ENCODE assay signal across 9 cellular contexts in the genomic region with DNA sequence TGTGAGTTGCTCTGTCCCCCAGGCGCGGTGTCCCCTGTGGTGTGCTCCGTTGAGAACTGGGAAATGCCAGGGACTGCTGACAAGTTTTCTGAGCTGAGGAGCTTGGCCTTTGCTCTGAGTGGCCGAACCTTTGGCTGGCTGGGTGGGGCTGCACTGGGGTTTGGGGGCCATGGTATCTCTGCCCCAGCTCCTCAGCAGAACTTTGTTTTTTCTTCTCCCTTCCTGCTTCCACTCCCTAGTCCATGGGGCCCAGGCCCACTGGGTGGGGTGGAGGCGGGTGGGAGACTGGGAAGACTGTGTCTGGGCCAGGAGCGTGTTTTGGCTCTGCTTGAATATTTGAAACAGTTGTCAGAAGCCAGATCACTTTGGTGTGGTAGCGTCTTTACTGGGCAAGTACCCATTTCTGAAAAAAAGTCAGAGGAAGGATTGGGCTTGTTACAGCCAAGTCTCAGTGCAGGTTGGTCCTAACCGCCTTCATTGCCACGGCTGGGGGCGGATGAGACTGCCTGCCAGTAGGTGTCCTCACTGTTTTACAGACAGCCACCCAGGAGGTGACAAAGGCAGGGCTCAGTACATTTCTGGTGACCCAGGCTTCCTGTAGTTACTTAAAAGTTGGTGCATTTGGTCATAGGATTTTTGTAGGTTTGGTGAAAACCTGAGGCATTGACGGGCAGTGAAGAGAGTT.
DNase-seq lines count a peak whose midpoint lies in the region; ATAC-seq and TF ChIP-seq lines count a peak whose summit lies in the region.
"Had no signal": no experiment of that assay in that cellular context is flagged by ENCODE, and none has a peak within 500 bp of the region (broad histone marks: within the 10 kb centered on the region; RNA-seq: fewer than 3 reads in every experiment).

No MANE protein-coding gene starts in this region.

- DNase-seq in AG04450 (ENCODE audit: low read depth, low spot score) (no peak), GM06990 (ENCODE audit: extremely low read depth, insufficient read length) (no peak), OCI-LY7 (ENCODE audit: low spot score) (peak; percentile 89), breast epithelium (ENCODE audit: low spot score in 2 of 2) (peak; percentile 79 to 85), kidney epithelial cell (ENCODE audit: low read depth) (no peak), cerebellum (ENCODE audit: low spot score) (no peak)
- DNase-seq in stimulated activated CD8-positive, alpha-beta memory T cell treated with anti-CD3 and anti-CD28 coated beads, Interleukin-7, amount 100 ng/mL, for 48 hours (ENCODE audit: extremely low read depth in 1 of 2, low read depth in 1 of 2) = peak; percentile 15 to 35

- H3K27me3 ChIP-seq in AG04450 (ENCODE audit: control insufficient read depth, insufficient read depth, low read length) = no peaks in the 10 kb centered on the region
- no peaks in the 10 kb centered on the region; the same call in 1 of the 2 replicates for H3K27me3 ChIP-seq in GM06990 (replicated peaks; ENCODE audit: control insufficient read depth, insufficient read depth, low read length)
- H3K27me3 ChIP-seq in breast epithelium = no peaks in the 10 kb centered on the region
- no peaks in the 10 kb centered on the region for H3K27me3 ChIP-seq in kidney epithelial cell (ENCODE audit: control insufficient read depth, insufficient read depth, low read length)

- H3K4me3 ChIP-seq in AG04450 (ENCODE audit: low read depth, low read length) = peak overlapping the region; percentile 65
- H3K4me3 ChIP-seq in GM06990 (replicated peaks; ENCODE audit: low read depth, low read length) = no peak overlapping the region
- H3K4me3 ChIP-seq in OCI-LY7 (ENCODE audit: low read depth, low read length, poor library complexity, severe bottlenecking) = no peak overlapping the region
- H3K4me3 ChIP-seq in breast epithelium = peak overlapping the region; percentile 44 to 64 (median 52)
- H3K4me3 ChIP-seq in kidney epithelial cell (ENCODE audit: low read depth, low read length) = peak overlapping the region; percentile 41

- no peaks in the 10 kb centered on the region for H4K20me1 ChIP-seq in OCI-LY7 (ENCODE audit: insufficient read depth, low read length)

- H3K36me3 ChIP-seq in GM06990 (ENCODE audit: control insufficient read depth, insufficient read depth, low read length) (no peaks in the 10 kb centered on the region), OCI-LY7 (ENCODE audit: insufficient read depth, low read length) (no peaks in the 10 kb centered on the region), breast epithelium (no peaks in the 10 kb centered on the region), kidney epithelial cell (ENCODE audit: control insufficient read depth, insufficient read depth, low read length) (no peaks in the 10 kb centered on the region)

- TF ChIP-seq CTCF in AG04450 (IDR thresholded peaks at IDR 0.05; ENCODE audit: low read depth, low read length) (peak; percentile 34), GM06990 (IDR thresholded peaks at IDR 0.05; ENCODE audit: insufficient read depth, low read length, poor library complexity, severe bottlenecking) (peak; percentile 76), OCI-LY7 (conservative IDR thresholded peaks at IDR 0.05; ENCODE audit: low read length) (peak; percentile 97), breast epithelium (IDR thresholded peaks at IDR 0.05) (peak; percentile 26 to 54 (median 29)), kidney epithelial cell (IDR thresholded peaks at IDR 0.05; ENCODE audit: insufficient read depth, low read length, poor library complexity, severe bottlenecking) (peak; percentile 58)

- POLR2A ChIA-PET in AG04450 (lab: Yijun Ruan, JAX) (interaction anchor here (0.5 kb wide), 1 partner anchor 28 kb away, joined by 5 read pairs; no protein-coding TSS in a partner anchor), OCI-LY7 (lab: Charles Lee) (interaction anchor here (0.6 to 1.3 kb wide), 3 partner anchors 247 to 1150 kb away, joined by 3 read pairs; no protein-coding TSS in a partner anchor)

- peak overlapping the region; percentile 29; the same call in 1 of the 2 replicates for H3K4me2 ChIP-seq in OCI-LY7 (ENCODE audit: low read length)
- H3K4me2 ChIP-seq: KMS-11 had no signal

- BruUV-seq in OCI-LY7 (replicated peaks; lab: Mats Ljungman, UMichigan) = no TSS peak

- H3K27ac ChIP-seq in AG04450 (ENCODE audit: low read depth, low read length) = peak overlapping the region; percentile 47
- no peak overlapping the region for H3K27ac ChIP-seq in OCI-LY7 (ENCODE audit: low read depth, low read length, poor library complexity, severe bottlenecking)
- H3K27ac ChIP-seq in breast epithelium = peak overlapping the region; percentile 88 to 92
- H3K27ac ChIP-seq: KMS-11 had no signal

- ATAC-seq in HG02571 (IDR thresholded peaks at IDR 0.05; ENCODE audit: unreplicated experiment) = no peak

- CTCF ChIA-PET in AG04450 (lab: Charles Lee) (interaction anchor here (1.5 to 1.7 kb wide), 2 partner anchors 9 to 198 kb away, joined by 5 to 7 read pairs; no protein-coding TSS in a partner anchor), OCI-LY7 (lab: Charles Lee; ENCODE audit: unreplicated experiment) (interaction anchor here (0.6 to 1.2 kb wide), 2 partner anchors 44 to 199 kb away, joined by 3 to 4 read pairs; no protein-coding TSS in a partner anchor)

- H3K9me3 ChIP-seq in AG04450 (ENCODE audit: control insufficient read depth, insufficient read depth, low read length) (no peaks in the 10 kb centered on the region), OCI-LY7 (ENCODE audit: low read length) (no peaks in the 10 kb centered on the region), breast epithelium (no peaks in the 10 kb centered on the region)

- H2AFZ ChIP-seq in OCI-LY7 (ENCODE audit: low read length) = peak overlapping the region; percentile 26; the same call in 1 of the 2 replicates

- intact Hi-C loops in OCI-LY7 (cut with micrococcal nuclease; ENCODE audit: unreplicated experiment) (loop anchor here (1.0 to 2.0 kb wide), 4 partner anchors 57 to 272 kb away; no protein-coding TSS in a partner anchor), breast epithelium (cut with DNase I; ENCODE audit: low total_unique reads) (loop anchor here (5.0 kb wide), 1 partner anchor 42 kb away; no protein-coding TSS in a partner anchor)

- H3K9me2 ChIP-seq in OCI-LY7 (ENCODE audit: insufficient read depth, low read length) = no peaks in the 10 kb centered on the region

- no peak for TF ChIP-seq POLR2A in breast epithelium (IDR thresholded peaks at IDR 0.05)

- H3K4me1 ChIP-seq in OCI-LY7 (ENCODE audit: insufficient read depth, low read length, poor library complexity, severe bottlenecking) (peaks cover 54% of the 10 kb centered on the region), breast epithelium (peaks cover 12 to 46% of the 10 kb centered on the region in 2 donors)

- no peaks in the 10 kb centered on the region for H3K79me2 ChIP-seq in OCI-LY7 (ENCODE audit: insufficient read depth, low read depth, low read length)

Comparison
In these comparisons a context has a peak if more than half of its experiments do, and no peak if none do; other contexts are left out.
1. DNase-seq: peak in OCI-LY7 (single experiment), breast epithelium (2 of 2) and stimulated activated CD8-positive, alpha-beta memory T cell treated with anti-CD3 and anti-CD28 coated beads, Interleukin-7, amount 100 ng/mL, for 48 hours (2 of 2); none in AG04450 (single experiment), GM06990 (single experiment), kidney epithelial cell (single experiment) and cerebellum (single experiment).
2. H3K4me3 ChIP-seq: peak in AG04450 (single experiment), breast epithelium (3 of 3) and kidney epithelial cell (single experiment); none in GM06990 (single experiment) and OCI-LY7 (single experiment).
3. CTCF ChIP-seq: peak in every context shown above with its lines; median percentile 97 in OCI-LY7; 76 in GM06990; 58 in kidney epithelial cell; 34 in AG04450; 29 in breast epithelium.